10 cellular contexts compared by ENCODE assay signal in the genomic region with DNA sequence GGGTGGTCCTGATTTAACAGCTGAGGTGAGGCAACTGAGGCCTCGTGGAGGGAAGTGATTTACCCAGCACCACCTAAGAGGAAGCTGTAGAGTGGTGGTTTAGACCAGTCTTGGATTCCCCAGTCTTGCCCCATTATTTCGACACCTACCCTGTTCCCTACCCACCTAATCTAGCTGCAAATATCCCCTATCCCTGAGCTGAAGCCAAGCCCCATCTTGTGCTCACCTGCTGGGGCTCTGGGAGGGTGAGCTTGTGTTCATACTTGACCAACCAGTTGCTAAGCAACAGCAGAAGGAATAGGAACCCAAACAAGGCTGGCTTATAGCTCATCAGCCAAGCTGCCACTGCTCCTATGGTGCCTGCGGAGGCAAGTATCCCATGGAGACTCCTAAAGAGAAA. TPM values are rescaled to one million over a fixed set of nuclear protein-coding genes. Genes with fewer than 3 reads are reported as not detected.
DNase-seq lines count a peak whose midpoint lies in the region; ATAC-seq and TF ChIP-seq lines count a peak whose summit lies in the region.
"Had no signal": no experiment of that assay in that cellular context is flagged by ENCODE, and none has a peak within 500 bp of the region (broad histone marks: within the 10 kb centered on the region; RNA-seq: fewer than 3 reads in every experiment).

No MANE protein-coding gene starts in this region.

- H3K4me1 ChIP-seq in esophagus muscularis mucosa: peaks cover 0 to 5% (median 4%) of the 10 kb centered on the region in 4 donors

- no peaks in the 10 kb centered on the region for H3K27me3 ChIP-seq in esophagus muscularis mucosa
- H3K27me3 ChIP-seq: cardiac muscle cell had no signal

- no peaks in the 10 kb centered on the region for H3K9me3 Mint-ChIP-seq in WTC11
- no peaks in the 10 kb centered on the region for H3K9me3 Mint-ChIP-seq in activated CD8-positive, alpha-beta T cell treated with anti-CD3 and anti-CD28 coated beads, Interleukin-2, amount 10 ng/mL, durations not matched to agents 7 days and 5 days (ENCODE audit: insufficient read depth)

- H3K4me1 Mint-ChIP-seq in WTC11: peaks cover 14% of the 10 kb centered on the region
- peaks cover 5% of the 10 kb centered on the region for H3K4me1 Mint-ChIP-seq in activated CD8-positive, alpha-beta T cell treated with anti-CD3 and anti-CD28 coated beads, Interleukin-2, amount 10 ng/mL, durations not matched to agents 7 days and 5 days (ENCODE audit: low read depth)

- intact Hi-C loops in esophagus muscularis mucosa (cut with DNase I): no loop called here

- H3K36me3 ChIP-seq in esophagus muscularis mucosa: no peaks in the 10 kb centered on the region
- H3K36me3 ChIP-seq: cardiac muscle cell had no signal

- no peaks in the 10 kb centered on the region for H3K36me3 Mint-ChIP-seq in WTC11
- no peaks in the 10 kb centered on the region for H3K36me3 Mint-ChIP-seq in activated CD8-positive, alpha-beta T cell treated with anti-CD3 and anti-CD28 coated beads, Interleukin-2, amount 10 ng/mL, durations not matched to agents 7 days and 5 days (ENCODE audit: low read depth)

- H3K4me3 Mint-ChIP-seq in WTC11: no peak overlapping the region
- H3K4me3 Mint-ChIP-seq in activated CD8-positive, alpha-beta T cell treated with anti-CD3 and anti-CD28 coated beads, Interleukin-2, amount 10 ng/mL, durations not matched to agents 7 days and 5 days: no peak overlapping the region
- H3K4me3 Mint-ChIP-seq: activated CD4-positive, alpha-beta T cell treated with anti-CD3 and anti-CD28 coated beads for 36 hours had no signal

- TF ChIP-seq POLR2A in esophagus muscularis mucosa (IDR thresholded peaks at IDR 0.05; ENCODE audit: low read depth): no peak

- POLR2A ChIA-PET in WTC11 (lab: Charles Lee): no interaction called here
- POLR2A ChIA-PET in activated CD8-positive, alpha-beta T cell treated with anti-CD3 and anti-CD28 coated beads, Interleukin-2, amount 10 ng/mL, durations not matched to agents 7 days and 5 days (lab: Charles Lee): no interaction called here

- TF ChIP-seq CTCF in WTC11 (IDR thresholded peaks at IDR 0.05) (no peak), esophagus muscularis mucosa (IDR thresholded peaks at IDR 0.05) (no peak)

- DNase-seq in HT-29 (ENCODE audit: low spot score): peak; percentile 36
- peak; percentile 79 for DNase-seq in NCI-H2227 (lab: John Stamatoyannopoulos, UW; ENCODE audit: unreplicated experiment)
- DNase-seq in WTC11 (ENCODE audit: low spot score): no peak
- peak; percentile 87 for DNase-seq in renal cortical epithelial cell (ENCODE audit: low read depth)
- no peak for DNase-seq in NCI-H1930 (lab: John Stamatoyannopoulos, UW)
- no peak for DNase-seq in activated CD8-positive, alpha-beta T cell treated with anti-CD3 and anti-CD28 coated beads, Interleukin-2, amount 10 ng/mL, durations not matched to agents 7 days and 5 days
- no peak for DNase-seq in DMS114 treated with DMSO at 0.1 percent for 48 hours (lab: John Stamatoyannopoulos, UW; ENCODE audit: unreplicated experiment)
- no peak for DNase-seq in esophagus muscularis mucosa (ENCODE audit: extremely low spot score)
- DNase-seq: activated CD4-positive, alpha-beta T cell treated with anti-CD3 and anti-CD28 coated beads for 36 hours had no signal

- TF ChIP-seq EP300 in esophagus muscularis mucosa (IDR thresholded peaks at IDR 0.05): no peak

- H3K9me3 ChIP-seq in esophagus muscularis mucosa: no peaks in the 10 kb centered on the region

- H3K27me3 Mint-ChIP-seq in WTC11 (ENCODE audit: low read depth): no peaks in the 10 kb centered on the region
- H3K27me3 Mint-ChIP-seq in activated CD8-positive, alpha-beta T cell treated with anti-CD3 and anti-CD28 coated beads, Interleukin-2, amount 10 ng/mL, durations not matched to agents 7 days and 5 days (ENCODE audit: low read depth): peaks cover 2% of the 10 kb centered on the region
- H3K27me3 Mint-ChIP-seq: activated CD4-positive, alpha-beta T cell treated with anti-CD3 and anti-CD28 coated beads for 36 hours had no signal

- ATAC-seq in WTC11: peak; percentile 78
- ATAC-seq in activated CD8-positive, alpha-beta T cell treated with anti-CD3 and anti-CD28 coated beads, Interleukin-2, amount 10 ng/mL, durations not matched to agents 7 days and 5 days: no peak
- ATAC-seq: activated CD4-positive, alpha-beta T cell treated with anti-CD3 and anti-CD28 coated beads for 36 hours had no signal

- WGBS in esophagus muscularis mucosa: 75% methylated on average over 3 of the region's 3 CpGs

- no peak overlapping the region for H3K27ac ChIP-seq in esophagus muscularis mucosa (replicated peaks in 1 of 4)
- H3K27ac ChIP-seq: cardiac muscle cell had no signal

- H3K4me3 ChIP-seq in esophagus muscularis mucosa: no peak overlapping the region
- H3K4me3 ChIP-seq: cardiac muscle cell had no signal

- CTCF ChIA-PET in WTC11 (lab: Charles Lee): interaction anchor here (0.8 to 1.1 kb wide), 3 partner anchors 49 to 484 kb away, joined by 3 to 4 read pairs (median 3); no protein-coding TSS in a partner anchor
- CTCF ChIA-PET in activated CD8-positive, alpha-beta T cell treated with anti-CD3 and anti-CD28 coated beads, Interleukin-2, amount 10 ng/mL, durations not matched to agents 7 days and 5 days (lab: Charles Lee): no interaction called here

- 0 out of 2 replicates have a peak overlapping the region, but pooled peaks have one; percentile 63 for H3K27ac Mint-ChIP-seq in WTC11
- no peak overlapping the region for H3K27ac Mint-ChIP-seq in activated CD8-positive, alpha-beta T cell treated with anti-CD3 and anti-CD28 coated beads, Interleukin-2, amount 10 ng/mL, durations not matched to agents 7 days and 5 days
- H3K27ac Mint-ChIP-seq: activated CD4-positive, alpha-beta T cell treated with anti-CD3 and anti-CD28 coated beads for 36 hours had no signal

TF ChIP-seq in WTC11, 78 proteins besides CTCF, POLR2A, EP300 and RAD21 (continues in another document):
- TF ChIP-seq GABPB1 (CRISPR knock-in tag; IDR thresholded peaks at IDR 0.05) (no peak), FOXJ3 (CRISPR knock-in tag; IDR thresholded peaks at IDR 0.05; ENCODE audit: borderline replicate concordance) (no peak), ZNF138 (CRISPR knock-in tag; conservative IDR thresholded peaks at IDR 0.05) (no peak), EMX1 (CRISPR knock-in tag; IDR thresholded peaks at IDR 0.05) (no peak), TCF7 (CRISPR knock-in tag; IDR thresholded peaks at IDR 0.05; ENCODE audit: low read depth) (no peak), CREB1 (CRISPR knock-in tag; IDR thresholded peaks at IDR 0.05) (no peak), FOXK1 (CRISPR knock-in tag; IDR thresholded peaks at IDR 0.05) (no peak), KAT7 (CRISPR knock-in tag; IDR thresholded peaks at IDR 0.05; ENCODE audit: borderline replicate concordance) (no peak), ZNF512 (CRISPR knock-in tag; IDR thresholded peaks at IDR 0.05; ENCODE audit: borderline replicate concordance) (no peak)
- TF ChIP-seq, protein P1, sequence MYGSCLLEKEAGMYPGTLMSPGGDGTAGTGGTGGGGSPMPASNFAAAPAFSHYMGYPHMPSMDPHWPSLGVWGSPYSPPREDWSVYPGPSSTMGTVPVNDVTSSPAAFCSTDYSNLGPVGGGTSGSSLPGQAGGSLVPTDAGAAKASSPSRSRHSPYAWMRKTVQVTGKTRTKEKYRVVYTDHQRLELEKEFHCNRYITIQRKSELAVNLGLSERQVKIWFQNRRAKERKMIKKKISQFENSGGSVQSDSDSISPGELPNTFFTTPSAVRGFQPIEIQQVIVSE (CRISPR knock-in tag; IDR thresholded peaks at IDR 0.05; ENCODE audit: borderline replicate concordance): no peak

RNA-seq across cellular contexts. Expression of gene TEX46, which starts 2.0 kb away (rescaled TPM):
- total RNA-seq in HT-29 (2014; rRNA removed; shearing (Covaris generic)): not detected in 2 replicates
- not detected in 3 replicates for total RNA-seq in WTC11 (2021)
- not detected in 2 replicates for total RNA-seq in renal cortical epithelial cell
- total RNA-seq in activated CD8-positive, alpha-beta T cell treated with anti-CD3 and anti-CD28 coated beads, Interleukin-2, amount 10 ng/mL, durations not matched to agents 7 days and 5 days: not detected
- total RNA-seq in esophagus muscularis mucosa: not detected
- total RNA-seq: cardiac muscle cell had no signal

RNA-seq across cellular contexts. Expression of gene KDM1A, which starts 5.6 kb away (rescaled TPM):
- 113 and 130 TPM in 2 replicates for total RNA-seq in HT-29 (2014; rRNA removed; shearing (Covaris generic))
- 217 to 226 TPM (median 219 TPM) in 3 replicates for total RNA-seq in WTC11 (2021)
- total RNA-seq in renal cortical epithelial cell: 112 and 124 TPM in 2 replicates
- total RNA-seq in activated CD8-positive, alpha-beta T cell treated with anti-CD3 and anti-CD28 coated beads, Interleukin-2, amount 10 ng/mL, durations not matched to agents 7 days and 5 days: 10 to 100 TPM; 53.4 to 54.7 TPM
- total RNA-seq in esophagus muscularis mucosa: 10 to 100 TPM; 39.0 to 70.2 (median 51.1) TPM

RNA-seq across cellular contexts. Expression of gene LACTBL1, which starts 41.0 kb away (rescaled TPM):
- not detected in 2 replicates for total RNA-seq in HT-29 (2014; rRNA removed; shearing (Covaris generic))
- total RNA-seq in WTC11 (2021) (not detected in 3 replicates), renal cortical epithelial cell (not detected in 2 replicates), esophagus muscularis mucosa (not detected)
- not detected for total RNA-seq in activated CD8-positive, alpha-beta T cell treated with anti-CD3 and anti-CD28 coated beads, Interleukin-2, amount 10 ng/mL, durations not matched to agents 7 days and 5 days
- total RNA-seq: activated CD4-positive, alpha-beta T cell treated with anti-CD3 and anti-CD28 coated beads for 36 hours; cardiac muscle cell had no signal

Comparison
In these comparisons a context has a peak if more than half of its experiments do, and no peak if none do; other contexts are left out.
1. DNase-seq: peak in HT-29 (single experiment), NCI-H2227 (single experiment) and renal cortical epithelial cell (single experiment); none in WTC11 (single experiment), NCI-H1930 (0 of 2), activated CD8-positive, alpha-beta T cell treated with anti-CD3 and anti-CD28 coated beads, Interleukin-2, amount 10 ng/mL, durations not matched to agents 7 days and 5 days (single experiment), DMS114 treated with DMSO at 0.1 percent for 48 hours (single experiment) and esophagus muscularis mucosa (single experiment).